ENCODE assay signal across 12 cellular contexts in the genomic region with DNA sequence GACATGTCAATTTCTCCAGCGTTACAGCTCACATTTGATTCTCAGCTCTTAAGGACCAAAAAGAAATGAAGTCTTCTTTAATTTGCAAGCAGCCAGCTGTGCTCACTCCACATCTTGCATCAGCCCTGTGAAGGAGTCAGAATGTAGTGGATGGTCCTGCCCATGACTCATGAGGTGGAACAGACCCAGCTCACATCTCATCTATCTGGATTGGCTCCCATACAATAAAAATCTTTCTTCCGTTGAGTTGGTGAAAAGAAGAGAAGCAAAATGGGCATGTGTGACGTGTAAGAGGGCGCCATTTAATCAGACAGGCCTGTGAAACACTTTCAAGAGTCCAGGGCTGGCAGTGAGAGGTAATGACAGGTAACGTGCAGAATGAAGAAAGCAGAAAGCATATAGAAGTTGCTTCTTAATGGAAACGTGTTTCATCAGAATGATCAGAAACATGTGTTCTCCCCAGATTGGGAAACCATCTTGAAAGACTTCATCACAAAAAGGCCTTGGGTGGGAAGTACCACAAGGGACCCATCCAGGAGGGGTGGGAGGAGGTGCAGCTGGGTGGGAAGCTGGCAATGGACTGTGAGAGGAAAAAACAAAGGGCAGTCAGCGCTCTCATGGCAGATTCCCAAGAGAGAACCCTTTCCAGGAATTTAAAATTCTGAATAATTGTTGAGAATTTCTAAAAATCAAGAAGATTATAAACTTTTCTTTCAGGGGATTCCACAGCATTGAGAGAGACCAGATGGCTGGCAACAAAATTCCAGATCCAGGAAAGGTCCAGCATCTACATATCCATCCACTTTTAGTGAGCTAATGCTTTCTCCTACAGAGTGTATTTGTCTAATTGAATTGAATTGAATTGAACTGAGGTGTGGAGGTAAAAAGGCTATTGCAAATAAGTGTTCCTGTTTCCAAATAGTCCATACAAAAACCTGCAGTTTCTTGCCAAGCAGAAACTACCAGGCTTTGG. TPM values are rescaled to one million over a fixed set of nuclear protein-coding genes. Genes with fewer than 3 reads are reported as not detected.
DNase-seq lines count a peak whose midpoint lies in the region; ATAC-seq, FAIRE-seq and TF ChIP-seq lines count a peak whose summit lies in the region.
"Had no signal": no experiment of that assay in that cellular context is flagged by ENCODE, and none has a peak within 500 bp of the region (broad histone marks: within the 10 kb centered on the region; RNA-seq: fewer than 3 reads in every experiment).

No MANE protein-coding gene starts in this region.

- TF ChIP-seq CTCF in AG04450 (IDR thresholded peaks at IDR 0.05; ENCODE audit: low read depth, low read length) (no peak), HFFc6 (IDR thresholded peaks at IDR 0.05) (no peak), bronchial epithelial cell (IDR thresholded peaks at IDR 0.05; ENCODE audit: insufficient read depth, low read length, severe bottlenecking) (no peak), lower leg skin (IDR thresholded peaks at IDR 0.05) (no peak)

- CTCF ChIA-PET in AG04450 (lab: Charles Lee), result interaction anchor here (0.6 to 1.8 kb wide), 10 partner anchors 10 to 373 kb away, joined by 3 to 12 read pairs (median 3); no protein-coding TSS in a partner anchor

- no peaks in the 10 kb centered on the region for H3K9me3 Mint-ChIP-seq in HFFc6

- no peak overlapping the region for H2BK5ac ChIP-seq in mesenchymal stem cell (ENCODE audit: low read depth, low read length, poor library complexity, severe bottlenecking)

- no peak overlapping the region for H3K4ac ChIP-seq in mesenchymal stem cell (ENCODE audit: low read depth in 1 of 2, low read length in 2 of 2)

- 89% methylated on average over 6 of the region's 7 CpGs for WGBS in mesenchymal stem cell
- WGBS in lower leg skin, 2 donors, result 43 to 45% methylated on average over 7 of the region's 7 CpGs

- no peaks in the 10 kb centered on the region for H3K27me3 ChIP-seq in AG04450 (ENCODE audit: control insufficient read depth, insufficient read depth, low read length)
- H3K27me3 ChIP-seq in bronchial epithelial cell (ENCODE audit: control insufficient read depth, insufficient read depth, low read length), result no peaks in the 10 kb centered on the region
- H3K27me3 ChIP-seq in mesenchymal stem cell (ENCODE audit: control insufficient read depth in 1 of 2, insufficient read depth in 1 of 2, low read length in 2 of 2), result no peaks in the 10 kb centered on the region

- H3K18ac ChIP-seq in mesenchymal stem cell (ENCODE audit: low read depth in 1 of 2, low read length in 2 of 2), result no peak overlapping the region

- H3K27ac Mint-ChIP-seq in HFFc6, result peak overlapping the region; percentile 84

- H3K27ac ChIP-seq in AG04450 (ENCODE audit: low read depth, low read length) (peak overlapping the region; percentile 89), mesenchymal stem cell (ENCODE audit: low read length, poor library complexity, severe bottlenecking) (no peak overlapping the region)

- peak; percentile 93 for DNase-seq in AG04450 (ENCODE audit: low read depth, low spot score)
- peak; percentile 93 for DNase-seq in HFFc6
- DNase-seq in bronchial epithelial cell (ENCODE audit: low read depth), result peak; percentile 79
- DNase-seq in mesenchymal stem cell, result peak; percentile 82
- no peak for DNase-seq in lower leg skin (ENCODE audit: low spot score in 2 of 2)
- DNase-seq in NCI-H1436 treated with DMSO at 0.1 percent for 48 hours (lab: John Stamatoyannopoulos, UW), result no peak
- DNase-seq: Caco-2; dorsolateral prefrontal cortex; islet precursor cell; stimulated activated naive CD4-positive, alpha-beta T cell treated with Interleukin-2 at 50 U/mL for 16 hours had no signal

- H3K23ac ChIP-seq in mesenchymal stem cell (ENCODE audit: low read length in 2 of 2), result no peak overlapping the region

- no peak overlapping the region for H2AK5ac ChIP-seq in mesenchymal stem cell (ENCODE audit: low read length, severe bottlenecking)

- H3K36me3 ChIP-seq in bronchial epithelial cell (ENCODE audit: control insufficient read depth, insufficient read depth, low read length) (no peaks in the 10 kb centered on the region), mesenchymal stem cell (ENCODE audit: control insufficient read depth in 1 of 2, insufficient read depth in 2 of 2, low read depth in 1 of 2, low read length in 2 of 2) (no peaks in the 10 kb centered on the region)

- H2BK12ac ChIP-seq in mesenchymal stem cell (ENCODE audit: low read length in 2 of 2), result peak overlapping the region in 1 of 2 experiments; percentile 62

- peak overlapping the region; percentile 73 for H3K9ac ChIP-seq in mesenchymal stem cell (ENCODE audit: low read length)

- H3K4me1 Mint-ChIP-seq in HFFc6 (ENCODE audit: low read depth), result peaks cover 45% of the 10 kb centered on the region

- no peak for ATAC-seq in GM19324 (IDR thresholded peaks at IDR 0.05; ENCODE audit: low FRiP score, unreplicated experiment)
- no peak for ATAC-seq in GM18520 (IDR thresholded peaks at IDR 0.05; ENCODE audit: unreplicated experiment)

- no peaks in the 10 kb centered on the region for H3K36me3 Mint-ChIP-seq in HFFc6 (ENCODE audit: low read depth)

- no peak overlapping the region for H2AFZ ChIP-seq in mesenchymal stem cell (ENCODE audit: low read depth, low read length)

- H2BK120ac ChIP-seq in mesenchymal stem cell (ENCODE audit: low read depth, low read length), result no peak overlapping the region

- no peaks in the 10 kb centered on the region for H3K27me3 Mint-ChIP-seq in HFFc6 (ENCODE audit: insufficient read depth)

- H4K91ac ChIP-seq in mesenchymal stem cell (ENCODE audit: low read length), result no peak overlapping the region

- H3K4me3 ChIP-seq in AG04450 (ENCODE audit: low read depth, low read length) (no peak overlapping the region), bronchial epithelial cell (ENCODE audit: low read depth, low read length) (no peak overlapping the region), mesenchymal stem cell (ENCODE audit: insufficient read depth in 1 of 2, low read depth in 1 of 2, low read length in 2 of 2) (peak overlapping the region in 1 of 2 experiments; percentile 40), lower leg skin (ENCODE audit: low read depth, poor library complexity, severe bottlenecking) (no peak overlapping the region)
- H3K4me3 ChIP-seq: dorsolateral prefrontal cortex had no signal

- FAIRE-seq in bronchial epithelial cell (lab: Jason Lieb, UNC), result peak; percentile 97

- TF ChIP-seq POLR2A in lower leg skin (IDR thresholded peaks at IDR 0.05), result no peak

- POLR2A ChIA-PET in AG04450 (lab: Yijun Ruan, JAX), result interaction anchor here (0.7 to 1.1 kb wide), 5 partner anchors 14 to 106 kb away, joined by 3 to 8 read pairs (median 3); no protein-coding TSS in a partner anchor

- peak overlapping the region; percentile 1; the same call in 1 of the 2 replicates for H3K4me3 Mint-ChIP-seq in HFFc6

- H3K14ac ChIP-seq in mesenchymal stem cell (ENCODE audit: low read length in 2 of 2), result no peak overlapping the region

- no peak overlapping the region for H3K4me2 ChIP-seq in mesenchymal stem cell (ENCODE audit: low read length, poor library complexity, severe bottlenecking)

- H3K4me1 ChIP-seq in mesenchymal stem cell (ENCODE audit: control insufficient read depth, insufficient read depth, low read depth, low read length), result no peaks in the 10 kb centered on the region
- H3K4me1 ChIP-seq: Caco-2 had no signal

- intact Hi-C loops in lower leg skin (cut with DNase I; ENCODE audit: low total_unique reads), result no loop called here

- H2BK15ac ChIP-seq in mesenchymal stem cell (ENCODE audit: low read depth, poor library complexity, severe bottlenecking), result no peak overlapping the region

- no peaks in the 10 kb centered on the region for H3K79me1 ChIP-seq in mesenchymal stem cell (replicated peaks; ENCODE audit: low read length, poor library complexity, severe bottlenecking)

- H3K9me3 ChIP-seq in AG04450 (ENCODE audit: control insufficient read depth, insufficient read depth, low read length) (no peaks in the 10 kb centered on the region), mesenchymal stem cell (ENCODE audit: control insufficient read depth, low read length) (no peaks in the 10 kb centered on the region)

- no peak overlapping the region for H4K8ac ChIP-seq in mesenchymal stem cell (ENCODE audit: low read length)

RNA-seq across cellular contexts. Expression of gene ETS1, which starts 57.0 kb away (rescaled TPM):
- polyA plus RNA-seq in AG04450 (2011; rRNA removed), result 32.3 and 34.6 TPM in 2 replicates
- 51.1 and 58.3 TPM in 2 replicates for polyA minus RNA-seq in AG04450 (2011; rRNA and poly(A)+ RNA removed)
- total RNA-seq in HFFc6 (2021; fragmentation: NEBNext Ultra II Directional; extraction: Animal tissue kit (Norgen Biotek cat#: 25700)), result 10 to 100 TPM; 55.2 to 78.6 (median 73.2) TPM
- total RNA-seq in bronchial epithelial cell (45.4 and 62.7 TPM in 2 replicates), lower leg skin (10 to 100 TPM; 20.6 to 38.7 (median 21.8) TPM)
- polyA plus RNA-seq in mesenchymal stem cell (2013, experiment 1 of 2), result 28.1 TPM
- polyA plus RNA-seq in mesenchymal stem cell (2013, experiment 2 of 2), result 27.2 TPM

Comparison
In these comparisons a context has a peak if more than half of its experiments do, and no peak if none do; other contexts are left out.
1. DNase-seq: peak in AG04450 (single experiment), HFFc6 (single experiment), bronchial epithelial cell (single experiment) and mesenchymal stem cell (single experiment); none in lower leg skin (0 of 2) and NCI-H1436 treated with DMSO at 0.1 percent for 48 hours (single experiment).